19 cellular contexts compared by ENCODE assay signal in the genomic region with DNA sequence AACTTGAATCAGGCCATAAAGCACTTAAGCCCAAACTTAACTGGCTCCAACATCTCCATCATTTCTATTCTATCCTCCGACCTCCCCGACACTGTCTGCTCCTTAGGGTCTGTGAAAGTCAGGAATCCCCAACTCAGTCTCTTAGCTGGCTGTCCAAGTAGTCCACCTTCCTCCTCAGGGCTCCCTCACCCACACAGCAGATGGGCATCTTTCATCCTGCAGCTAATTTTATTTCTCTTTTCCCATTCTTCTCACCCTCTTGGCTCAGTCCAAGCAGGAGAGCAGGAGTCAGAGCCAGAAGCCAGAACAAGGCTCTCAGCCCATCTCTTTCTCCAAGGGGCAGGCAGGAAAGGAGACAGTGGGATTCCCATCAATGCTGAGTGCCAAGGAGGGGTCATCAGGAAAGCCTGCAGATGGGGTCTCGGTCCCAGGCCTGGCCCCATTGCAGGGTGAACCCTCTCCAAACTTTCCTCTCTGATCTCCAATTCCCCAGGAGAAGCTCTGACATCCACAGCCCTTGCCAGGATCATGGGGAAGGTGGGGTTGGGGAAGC.
"Had no signal": no experiment of that assay in that cellular context is flagged by ENCODE, and none has a peak within 500 bp of the region (broad histone marks: within the 10 kb centered on the region; RNA-seq: fewer than 3 reads in every experiment).

No MANE protein-coding gene starts in this region.

- H3K27ac ChIP-seq: body of pancreas, hepatocyte, SK-N-MC, upper lobe of left lung, VCaP had no signal

- H3K27me3 ChIP-seq: body of pancreas, upper lobe of left lung had no signal

- H3K9me3 Mint-ChIP-seq: immature natural killer cell, natural killer cell had no signal

- H3K36me3 Mint-ChIP-seq: immature natural killer cell, natural killer cell had no signal

- H3K4me3 ChIP-seq: body of pancreas, hepatocyte, SK-N-MC, upper lobe of left lung had no signal

- H3K27ac Mint-ChIP-seq: immature natural killer cell, natural killer cell, progenitor cell of endocrine pancreas had no signal

- DNase-seq: activated CD4-positive, alpha-beta T cell treated with anti-CD3 and anti-CD28 coated beads, Interleukin-2, amount 50 U/mL, for 48 hours; activated CD4-positive, CD25-positive, alpha-beta regulatory T cell treated with anti-CD3 and anti-CD28 coated beads, Interleukin-2, amount 50 U/mL, for 72 hours; anterior cingulate cortex; body of pancreas; effector memory CD4-positive, alpha-beta T cell; foreskin melanocyte; glutamatergic neuron; immature natural killer cell; natural killer cell; stimulated activated CD4-positive, alpha-beta T cell treated with anti-CD3 and anti-CD28 coated beads, Interleukin-2, amount 100 ng/mL, for 48 hours; stimulated activated CD8-positive, alpha-beta memory T cell treated with anti-CD3 and anti-CD28 coated beads, Interleukin-4, amount 100 ng/mL, for 48 hours; stimulated activated naive CD8-positive, alpha-beta T cell treated with anti-CD3 and anti-CD28 coated beads, Interleukin-15, Interleukin-2, amounts not matched to agents 100 U/mL and 50 U/mL, for 24 hours; SW 1271; upper lobe of left lung had no signal

- H3K4me3 Mint-ChIP-seq: immature natural killer cell, natural killer cell had no signal

- ATAC-seq: body of pancreas; left lobe of liver; natural killer cell; stimulated activated naive CD8-positive, alpha-beta T cell treated with anti-CD3 and anti-CD28 coated beads, Interleukin-15, Interleukin-2, amounts not matched to agents 100 U/mL and 50 U/mL, for 24 hours had no signal

- H3K36me3 ChIP-seq: upper lobe of left lung had no signal

- H3K9me3 ChIP-seq: body of pancreas, upper lobe of left lung had no signal
